10 cellular contexts compared by ENCODE assay signal in the genomic region with DNA sequence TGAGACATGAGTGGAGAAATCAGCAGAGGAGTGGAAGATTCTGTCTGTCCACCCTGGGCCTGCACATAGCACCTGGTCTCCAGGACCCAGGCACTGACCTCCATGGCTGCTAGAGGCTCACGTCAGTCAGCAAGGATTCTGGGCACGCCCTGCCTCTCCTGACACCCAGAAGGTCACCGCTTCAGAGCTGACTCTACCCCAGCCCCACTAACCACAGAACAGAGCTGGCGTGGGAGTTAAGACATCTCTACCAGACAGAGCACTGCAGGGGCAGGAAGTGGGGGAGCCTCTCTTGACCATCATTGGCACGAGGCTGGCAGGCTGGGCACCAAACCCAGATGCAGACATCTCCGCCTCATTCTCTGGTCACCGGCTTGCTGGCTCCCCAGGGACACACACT. TPM values are rescaled to one million over a fixed set of nuclear protein-coding genes. Genes with fewer than 3 reads are reported as not detected.
DNase-seq lines count a peak whose midpoint lies in the region; ATAC-seq lines count a peak whose summit lies in the region.
"Had no signal": no experiment of that assay in that cellular context is flagged by ENCODE, and none has a peak within 500 bp of the region (broad histone marks: within the 10 kb centered on the region; RNA-seq: fewer than 3 reads in every experiment).

No MANE protein-coding gene starts in this region.

- H2BK5ac ChIP-seq in mesenchymal stem cell (ENCODE audit: low read depth, low read length, poor library complexity, severe bottlenecking) = no peak overlapping the region

- H3K9me3 Mint-ChIP-seq in CD4-positive, alpha-beta memory T cell = peaks cover 0 to 2% (median 0%) of the 10 kb centered on the region in 8 donors
- no peaks in the 10 kb centered on the region for H3K9me3 Mint-ChIP-seq in immature natural killer cell

- no peak overlapping the region for H3K9ac ChIP-seq in mesenchymal stem cell (ENCODE audit: low read length)

- peaks cover 23 to 47% (median 36%) of the 10 kb centered on the region in 4 donors for H3K4me1 Mint-ChIP-seq in CD4-positive, alpha-beta memory T cell
- H3K4me1 Mint-ChIP-seq in T-helper 17 cell (peaks cover 32% of the 10 kb centered on the region), immature natural killer cell (peaks cover 29 to 30% of the 10 kb centered on the region in 2 donors)

- CTCF ChIA-PET in CD4-positive, alpha-beta memory T cell (lab: Charles Lee; ENCODE audit: partially characterized antibody) = no interaction called here

- no peak overlapping the region for H4K91ac ChIP-seq in mesenchymal stem cell (ENCODE audit: low read length)

- H2BK15ac ChIP-seq in mesenchymal stem cell (ENCODE audit: low read depth, poor library complexity, severe bottlenecking) = no peak overlapping the region

- no peak overlapping the region for H4K8ac ChIP-seq in mesenchymal stem cell (ENCODE audit: low read length)

- POLR2A ChIA-PET in CD4-positive, alpha-beta memory T cell (lab: Charles Lee; ENCODE audit: partially characterized antibody) = no interaction called here

- no peak overlapping the region for H3K14ac ChIP-seq in mesenchymal stem cell (ENCODE audit: low read length in 2 of 2)

- H3K79me1 ChIP-seq in mesenchymal stem cell (replicated peaks; ENCODE audit: low read length, poor library complexity, severe bottlenecking) = peaks cover 32% of the 10 kb centered on the region

- no peak overlapping the region for H2AFZ ChIP-seq in mesenchymal stem cell (ENCODE audit: low read depth, low read length)

- no peak overlapping the region for H2AK5ac ChIP-seq in mesenchymal stem cell (ENCODE audit: low read length, severe bottlenecking)

- H3K18ac ChIP-seq in mesenchymal stem cell (ENCODE audit: low read depth in 1 of 2, low read length in 2 of 2) = no peak overlapping the region

- peaks cover 4 to 12% of the 10 kb centered on the region in 2 donors for H3K36me3 Mint-ChIP-seq in CD4-positive, alpha-beta memory T cell
- H3K36me3 Mint-ChIP-seq in T-helper 17 cell (ENCODE audit: low read depth) (peaks cover under 1% of the 10 kb centered on the region), immature natural killer cell (no peaks in the 10 kb centered on the region)

- H3K4me1 ChIP-seq in CD4-positive, alpha-beta memory T cell (ENCODE audit: insufficient read depth, low read length) = peaks cover 36% of the 10 kb centered on the region
- H3K4me1 ChIP-seq in mesenchymal stem cell (ENCODE audit: control insufficient read depth, insufficient read depth, low read depth, low read length) = peaks cover 20% of the 10 kb centered on the region

- DNase-seq in CD4-positive, alpha-beta memory T cell = no peak
- DNase-seq in T-helper 17 cell = no peak
- peak; percentile 30 to 46 (median 42) for DNase-seq in immature natural killer cell
- no peak for DNase-seq in medulla oblongata (ENCODE audit: extremely low spot score)
- DNase-seq in NCI-H2171 treated with DMSO at 0.1 percent for 48 hours (lab: John Stamatoyannopoulos, UW) = no peak
- no peak for DNase-seq in mesenchymal stem cell
- DNase-seq in globus pallidus (ENCODE audit: low spot score) = no peak
- DNase-seq: nephron progenitor cell had no signal

- peak overlapping the region in 2 of 7 donors; percentile 47 to 56 for H3K27ac Mint-ChIP-seq in CD4-positive, alpha-beta memory T cell
- peak overlapping the region; percentile 71 for H3K27ac Mint-ChIP-seq in T-helper 17 cell
- peak overlapping the region in 1 of 6 donors; percentile 32 for H3K27ac Mint-ChIP-seq in immature natural killer cell
- H3K27ac Mint-ChIP-seq: nephron progenitor cell had no signal

- intact Hi-C loops in CD4-positive, alpha-beta memory T cell (cut with micrococcal nuclease) = no loop called here

- WGBS in mesenchymal stem cell = 82% methylated on average over 7 of the region's 7 CpGs

- no peaks in the 10 kb centered on the region for H3K36me3 ChIP-seq in CD4-positive, alpha-beta memory T cell (ENCODE audit: insufficient read depth, low read length)
- peaks cover 27 to 32% of the 10 kb centered on the region in 2 experiments for H3K36me3 ChIP-seq in mesenchymal stem cell (ENCODE audit: control insufficient read depth in 1 of 2, insufficient read depth in 2 of 2, low read depth in 1 of 2, low read length in 2 of 2)

- no peak overlapping the region for H2BK120ac ChIP-seq in mesenchymal stem cell (ENCODE audit: low read depth, low read length)

- no peaks in the 10 kb centered on the region for H3K27me3 Mint-ChIP-seq in CD4-positive, alpha-beta memory T cell
- H3K27me3 Mint-ChIP-seq in T-helper 17 cell (no peaks in the 10 kb centered on the region), immature natural killer cell (ENCODE audit: low read depth in 3 of 3) (peaks cover 6 to 13% (median 6%) of the 10 kb centered on the region in 3 donors)

- H3K4me2 ChIP-seq in mesenchymal stem cell (ENCODE audit: low read length, poor library complexity, severe bottlenecking) = no peak overlapping the region

- no peak overlapping the region for H3K4me3 ChIP-seq in CD4-positive, alpha-beta memory T cell (ENCODE audit: low read length in 2 of 2)
- H3K4me3 ChIP-seq in mesenchymal stem cell (ENCODE audit: insufficient read depth in 1 of 2, low read depth in 1 of 2, low read length in 2 of 2) = peak overlapping the region in 1 of 2 experiments; percentile 86

- ATAC-seq in GM19035 (IDR thresholded peaks at IDR 0.05; ENCODE audit: unreplicated experiment) = peak; percentile 30
- no peak for ATAC-seq in T-helper 17 cell

- peak overlapping the region in 1 of 2 experiments; percentile 73 for H3K23ac ChIP-seq in mesenchymal stem cell (ENCODE audit: low read length in 2 of 2)

- no peaks in the 10 kb centered on the region for H3K27me3 ChIP-seq in CD4-positive, alpha-beta memory T cell (ENCODE audit: insufficient read depth, low read length)
- no peaks in the 10 kb centered on the region for H3K27me3 ChIP-seq in mesenchymal stem cell (ENCODE audit: control insufficient read depth in 1 of 2, insufficient read depth in 1 of 2, low read length in 2 of 2)

- H3K4ac ChIP-seq in mesenchymal stem cell (ENCODE audit: low read depth in 1 of 2, low read length in 2 of 2) = no peak overlapping the region

- no peak overlapping the region for H2BK12ac ChIP-seq in mesenchymal stem cell (ENCODE audit: low read length in 2 of 2)

- H3K9me3 ChIP-seq in CD4-positive, alpha-beta memory T cell (ENCODE audit: control insufficient read depth in 1 of 2, low read length in 2 of 2) = no peaks in the 10 kb centered on the region
- no peaks in the 10 kb centered on the region for H3K9me3 ChIP-seq in T-helper 17 cell (ENCODE audit: control insufficient read depth, low read length, poor library complexity, severe bottlenecking)
- H3K9me3 ChIP-seq in mesenchymal stem cell (ENCODE audit: control insufficient read depth, low read length) = no peaks in the 10 kb centered on the region

- H3K4me3 Mint-ChIP-seq in CD4-positive, alpha-beta memory T cell = peak overlapping the region in 7 of 8 donors; percentile 17 to 77 (median 27)
- no peak overlapping the region for H3K4me3 Mint-ChIP-seq in T-helper 17 cell
- H3K4me3 Mint-ChIP-seq in immature natural killer cell = peak overlapping the region in 3 of 5 donors; percentile 7 to 51 (median 38)

- H3K27ac ChIP-seq in CD4-positive, alpha-beta memory T cell (ENCODE audit: low read depth, low read length) = no peak overlapping the region
- no peak overlapping the region for H3K27ac ChIP-seq in mesenchymal stem cell (ENCODE audit: low read length, poor library complexity, severe bottlenecking)
- H3K27ac ChIP-seq: HL-60 had no signal

RNA-seq across cellular contexts. Expression of a gene that starts 3.0 kb away (rescaled TPM):
- total RNA-seq in CD4-positive, alpha-beta memory T cell = 10 to 100 TPM; 14.7 to 14.9 TPM
- polyA plus RNA-seq in CD4-positive, alpha-beta memory T cell = 10 to 100 TPM in 1 of 2 donors, 1 to 10 TPM in 1; 9.2 to 15.0 TPM
- 10 to 100 TPM; 40.7 to 59.3 TPM for total RNA-seq in T-helper 17 cell
- polyA plus RNA-seq in immature natural killer cell = 1 to 10 TPM in 1 of 3 donors, under 1 TPM in 1, not detected in 1; 0.86 to 2.1 TPM
- polyA plus RNA-seq in mesenchymal stem cell (2013, experiment 1 of 2) = 28.8 TPM
- 29.1 TPM for polyA plus RNA-seq in mesenchymal stem cell (2013, experiment 2 of 2)

RNA-seq across cellular contexts. Expression of a gene that starts 54.7 kb away (rescaled TPM):
- total RNA-seq in CD4-positive, alpha-beta memory T cell = 10 to 100 TPM; 13.2 to 14.2 TPM
- 1 to 10 TPM; 3.1 to 3.8 TPM for polyA plus RNA-seq in CD4-positive, alpha-beta memory T cell
- total RNA-seq in T-helper 17 cell = 10 to 100 TPM; 15.7 to 19.2 TPM
- 1 to 10 TPM; 2.1 to 4.9 (median 2.2) TPM for polyA plus RNA-seq in immature natural killer cell
- polyA plus RNA-seq in mesenchymal stem cell (2013, experiment 1 of 2) = 2.4 TPM
- polyA plus RNA-seq in mesenchymal stem cell (2013, experiment 2 of 2) = 2.2 TPM

Comparison
In these comparisons a context has a peak if more than half of its experiments do, and no peak if none do; other contexts are left out.
1. DNase-seq: peak in immature natural killer cell (3 of 3); none in CD4-positive, alpha-beta memory T cell (0 of 5), T-helper 17 cell (0 of 3), medulla oblongata (single experiment), NCI-H2171 treated with DMSO at 0.1 percent for 48 hours (single experiment), mesenchymal stem cell (single experiment) and globus pallidus (single experiment).